In the genomic region with DNA sequence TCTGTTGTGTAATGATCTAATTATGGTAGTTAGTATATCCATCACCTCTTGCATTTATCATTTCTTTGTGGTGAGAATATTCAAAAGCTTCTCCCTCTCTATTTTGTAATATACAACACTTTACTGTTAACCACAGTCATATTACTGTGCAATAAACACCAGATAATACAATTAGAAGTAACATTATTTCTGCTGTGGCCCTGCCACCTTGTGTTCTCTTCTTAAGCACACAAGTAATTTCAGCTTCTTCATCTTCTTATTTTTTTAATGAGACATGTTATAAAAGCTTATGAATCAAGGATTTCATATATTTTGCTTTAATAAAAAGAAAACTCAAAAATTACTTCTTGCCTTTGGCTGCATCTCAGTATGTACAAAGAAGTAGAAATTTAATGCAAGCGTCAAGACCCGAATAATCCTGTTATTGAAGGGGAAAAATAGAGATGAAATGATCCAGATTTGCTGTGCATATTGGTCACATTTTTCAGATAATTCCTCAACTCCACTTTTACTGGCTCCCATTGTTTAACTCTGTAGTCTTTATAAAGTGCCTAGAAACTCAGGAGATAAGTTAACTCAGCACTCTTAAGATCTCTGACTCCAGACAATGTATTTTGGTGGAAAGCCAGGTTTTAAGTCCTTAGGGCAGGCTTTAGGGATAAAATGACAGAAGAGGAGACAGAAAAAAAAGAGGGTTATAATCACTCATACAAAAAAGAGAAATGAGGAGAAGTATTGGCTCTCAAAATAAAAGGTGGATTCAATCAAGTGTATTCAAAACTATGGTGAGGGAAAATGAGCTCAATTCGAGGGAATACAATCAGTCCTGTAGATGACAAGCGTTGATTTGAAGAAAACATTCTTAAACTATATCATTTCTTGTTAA, we compare ENCODE assay signal across 18 cellular contexts.
DNase-seq lines count a peak whose midpoint lies in the region; ATAC-seq and TF ChIP-seq lines count a peak whose summit lies in the region.
"Had no signal": no experiment of that assay in that cellular context is flagged by ENCODE, and none has a peak within 500 bp of the region (broad histone marks: within the 10 kb centered on the region; RNA-seq: fewer than 3 reads in every experiment).

No MANE protein-coding gene starts in this region.

- H3K36me3 Mint-ChIP-seq in glutamatergic neuron (ENCODE audit: unreplicated experiment) (no peaks in the 10 kb centered on the region), T-helper 17 cell (ENCODE audit: low read depth) (no peaks in the 10 kb centered on the region)

- no peak for ATAC-seq in T-helper 17 cell
- ATAC-seq in stimulated activated naive CD8-positive, alpha-beta T cell treated with anti-CD3 and anti-CD28 coated beads, Interleukin-15, Interleukin-2, amounts not matched to agents 100 U/mL and 50 U/mL, for 24 hours, result no peak

- H3K9me3 Mint-ChIP-seq in glutamatergic neuron (ENCODE audit: unreplicated experiment), result no peaks in the 10 kb centered on the region
- H3K9me3 Mint-ChIP-seq: activated CD4-positive, alpha-beta T cell treated with anti-CD3 and anti-CD28 coated beads, Interleukin-2, amount 10 ng/mL, durations not matched to agents 24 days and 14 days; H9 had no signal

- peaks cover 3% of the 10 kb centered on the region for H3K9me3 ChIP-seq in T-helper 17 cell (ENCODE audit: control insufficient read depth, low read length, poor library complexity, severe bottlenecking)

- H3K36me3 ChIP-seq in brain microvascular endothelial cell (replicated peaks), result no peaks in the 10 kb centered on the region

- no peak overlapping the region for H3K4me3 Mint-ChIP-seq in glutamatergic neuron (ENCODE audit: unreplicated experiment)
- no peak overlapping the region for H3K4me3 Mint-ChIP-seq in T-helper 17 cell
- H3K4me3 Mint-ChIP-seq: activated CD4-positive, alpha-beta T cell treated with anti-CD3 and anti-CD28 coated beads, Interleukin-2, amount 10 ng/mL, durations not matched to agents 24 days and 14 days; H9 had no signal

- TF ChIP-seq CTCF in LNCAP (IDR thresholded peaks at IDR 0.05), result peak; percentile 33
- TF ChIP-seq CTCF in brain microvascular endothelial cell (IDR thresholded peaks at IDR 0.05; ENCODE audit: low read depth, low read length, missing control alignments), result peak; percentile 25
- no peak for TF ChIP-seq CTCF in glutamatergic neuron (IDR thresholded peaks at IDR 0.05; ENCODE audit: partially characterized antibody, unreplicated experiment)

- no peaks in the 10 kb centered on the region for H3K27me3 ChIP-seq in brain microvascular endothelial cell (replicated peaks)

- no peak overlapping the region for H3K27ac Mint-ChIP-seq in glutamatergic neuron (ENCODE audit: unreplicated experiment)
- H3K27ac Mint-ChIP-seq in T-helper 17 cell, result no peak overlapping the region
- H3K27ac Mint-ChIP-seq: activated CD4-positive, alpha-beta T cell treated with anti-CD3 and anti-CD28 coated beads, Interleukin-2, amount 10 ng/mL, durations not matched to agents 24 days and 14 days had no signal

- H3K27me3 Mint-ChIP-seq in glutamatergic neuron (ENCODE audit: unreplicated experiment) (no peaks in the 10 kb centered on the region), T-helper 17 cell (no peaks in the 10 kb centered on the region)
- H3K27me3 Mint-ChIP-seq: activated CD4-positive, alpha-beta T cell treated with anti-CD3 and anti-CD28 coated beads, Interleukin-2, amount 10 ng/mL, durations not matched to agents 24 days and 14 days had no signal

- H3K4me1 Mint-ChIP-seq in glutamatergic neuron (ENCODE audit: low read depth, unreplicated experiment) (no peaks in the 10 kb centered on the region), T-helper 17 cell (no peaks in the 10 kb centered on the region)
- H3K4me1 Mint-ChIP-seq: activated CD4-positive, alpha-beta T cell treated with anti-CD3 and anti-CD28 coated beads, Interleukin-2, amount 10 ng/mL, durations not matched to agents 24 days and 14 days had no signal

- in situ Hi-C loops in brain microvascular endothelial cell (cut with HindIII; ENCODE audit: low pct_ligation_motif_present, low sequenced_read_pairs), result no loop called here

- DNase-seq in AG20443 (ENCODE audit: low spot score) (peak; percentile 16), brain microvascular endothelial cell (no peak), myocyte (ENCODE audit: low read depth) (peak; percentile 54), glutamatergic neuron (no peak), T-helper 17 cell (no peak), OCI-M2 (lab: John Stamatoyannopoulos, UW; ENCODE audit: unreplicated experiment) (no peak)
- no peak for DNase-seq in stimulated activated naive CD8-positive, alpha-beta T cell treated with anti-CD3 and anti-CD28 coated beads, Interleukin-15, Interleukin-2, amounts not matched to agents 100 U/mL and 50 U/mL, for 24 hours
- DNase-seq: activated CD4-positive, alpha-beta T cell treated with anti-CD3 and anti-CD28 coated beads, Interleukin-2, amount 10 ng/mL, durations not matched to agents 24 days and 14 days; activated T-cell treated with anti-CD3 and anti-CD28 coated beads, Interleukin-2, amount 50 U/mL, for 48 hours; C1 segment of cervical spinal cord; DMS79 treated with DMSO at 0.1 percent for 48 hours; H9; Karpas-422; NCI-H187; NCI-H526; T-helper 9 cell had no signal

- H3K27ac ChIP-seq in brain microvascular endothelial cell, result no peak overlapping the region
- H3K27ac ChIP-seq: HL-60 had no signal

- H3K4me3 ChIP-seq in brain microvascular endothelial cell (ENCODE audit: low read depth, low read length), result no peak overlapping the region

Comparison
In these comparisons a context has a peak if more than half of its experiments do, and no peak if none do; other contexts are left out.
1. DNase-seq: peak in AG20443 (single experiment) and myocyte (single experiment); none in brain microvascular endothelial cell (single experiment), glutamatergic neuron (single experiment), T-helper 17 cell (0 of 3), OCI-M2 (single experiment) and stimulated activated naive CD8-positive, alpha-beta T cell treated with anti-CD3 and anti-CD28 coated beads, Interleukin-15, Interleukin-2, amounts not matched to agents 100 U/mL and 50 U/mL, for 24 hours (single experiment).